11 cellular contexts compared by ENCODE assay signal in the genomic region with DNA sequence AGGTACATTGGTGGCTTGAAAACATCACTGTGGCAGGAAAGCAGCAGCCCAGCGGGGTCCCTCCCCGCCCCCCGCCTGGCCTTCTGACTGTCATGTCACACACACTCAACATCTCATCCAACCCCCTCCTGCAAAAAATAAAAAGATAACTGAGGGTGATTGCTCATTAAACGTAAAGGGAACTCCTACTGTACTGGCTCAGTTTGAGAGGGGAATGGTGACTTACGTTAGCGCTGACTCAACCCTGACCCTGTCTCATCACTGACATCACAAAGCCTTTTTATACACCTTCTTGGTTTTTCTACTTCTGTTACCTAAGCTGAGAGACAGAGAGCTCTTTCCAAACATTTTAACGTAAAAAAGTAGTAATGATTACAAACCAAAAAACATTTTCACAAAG. TPM values are rescaled to one million over a fixed set of nuclear protein-coding genes. Genes with fewer than 3 reads are reported as not detected.
"Had no signal": no experiment of that assay in that cellular context is flagged by ENCODE, and none has a peak within 500 bp of the region (broad histone marks: within the 10 kb centered on the region; RNA-seq: fewer than 3 reads in every experiment).

No MANE protein-coding gene starts in this region.

- H3K4me2 ChIP-seq: KMS-11 had no signal

- FAIRE-seq: HepG2, HTR-8/SVneo, K562 had no signal

- DNase-seq: IMR-90, KBM-7, KG1 had no signal

- ATAC-seq: HepG2, K562 had no signal

- H3K4me3 ChIP-seq: K562 had no signal

- H3K27ac ChIP-seq: HL-60, KMS-11 had no signal

- H3K9ac ChIP-seq: KMS-11 had no signal

RNA-seq across cellular contexts. Expression of gene ADARB2, which starts 48.8 kb away (rescaled TPM):
- total RNA-seq: HepG2, HT-29, HT1080, IMR-90, K562 had no signal
- polyA plus RNA-seq: HepG2, IgD-negative memory B cell, IMR-90, K562 had no signal
